8 cellular contexts compared by ENCODE assay signal in genomic region chr3:177196473-177197040, GRCh38. TPM values are rescaled to one million over a fixed set of nuclear protein-coding genes. Genes with fewer than 3 reads are reported as not detected.
DNase-seq lines count a peak whose midpoint lies in the region; ATAC-seq and TF ChIP-seq lines count a peak whose summit lies in the region.

No MANE protein-coding gene starts in this region.

- TF ChIP-seq CTCF in CD14-positive monocyte (IDR thresholded peaks at IDR 0.05) (no peak), brain (conservative IDR thresholded peaks at IDR 0.05) (no peak)

- in situ Hi-C loops in GM23248 (cut with MboI): loop anchor here (10.0 kb wide), 1 partner anchor 158 kb away; no protein-coding TSS in a partner anchor

- peak overlapping the region; percentile 92 to 98 (median 96) for H3K27ac Mint-ChIP-seq in CD14-positive monocyte
- peak overlapping the region; percentile 96 to 100 (median 100) for H3K27ac Mint-ChIP-seq in brain

- H3K9me3 Mint-ChIP-seq in CD14-positive monocyte (peaks cover 0 to 2% (median 0%) of the 10 kb centered on the region in 7 donors), brain (peaks cover 0 to 14% (median 0%) of the 10 kb centered on the region in 5 experiments)

- H3K27ac ChIP-seq in GM23248 (peak overlapping the region; percentile 82), iPS-20b (ENCODE audit: low read length) (peak overlapping the region; percentile 99)

- H3K4me1 Mint-ChIP-seq in CD14-positive monocyte: peaks cover 43% of the 10 kb centered on the region
- H3K4me1 Mint-ChIP-seq in brain: peaks cover 51% of the 10 kb centered on the region

- peak overlapping the region; percentile 93 for H3K9ac ChIP-seq in GM23248
- peak overlapping the region; percentile 100 for H3K9ac ChIP-seq in iPS-20b (ENCODE audit: low read depth, low read length)
- H3K9ac ChIP-seq in skeletal muscle satellite cell (ENCODE audit: low read depth, low read length): peak overlapping the region; percentile 94

- H4K20me1 ChIP-seq in GM23248 (ENCODE audit: insufficient read depth): 0 out of 2 replicates have a peak, but pooled peaks cover 4% of the 10 kb centered on the region

- H3K79me2 ChIP-seq in GM23248 (ENCODE audit: insufficient read depth): peaks cover 51% of the 10 kb centered on the region

- H3K4me3 Mint-ChIP-seq in CD14-positive monocyte: peak overlapping the region; percentile 96 to 97
- H3K4me3 Mint-ChIP-seq in brain: peak overlapping the region; percentile 93 to 100 (median 99)

- H3K9me3 ChIP-seq in GM23248 (ENCODE audit: low read depth): no peaks in the 10 kb centered on the region
- no peaks in the 10 kb centered on the region for H3K9me3 ChIP-seq in iPS-20b (ENCODE audit: insufficient read depth, low read depth, low read length)
- no peaks in the 10 kb centered on the region for H3K9me3 ChIP-seq in skeletal muscle satellite cell (replicated peaks; ENCODE audit: low read length)

- ATAC-seq in GM19455 (IDR thresholded peaks at IDR 0.05; ENCODE audit: unreplicated experiment): no peak

- peak overlapping the region; percentile 81 for H3K4me3 ChIP-seq in GM23248
- H3K4me3 ChIP-seq in iPS-20b (ENCODE audit: low read length): peak overlapping the region; percentile 96
- peak overlapping the region; percentile 90 for H3K4me3 ChIP-seq in skeletal muscle satellite cell (ENCODE audit: low read length)

- H3K36me3 Mint-ChIP-seq in CD14-positive monocyte (peaks cover 0 to 4% of the 10 kb centered on the region in 2 donors), brain (peaks cover 24% of the 10 kb centered on the region)

- no peaks in the 10 kb centered on the region for H3K36me3 ChIP-seq in GM23248 (ENCODE audit: low read depth)
- no peaks in the 10 kb centered on the region for H3K36me3 ChIP-seq in iPS-20b (ENCODE audit: insufficient read depth, low read depth, low read length)
- H3K36me3 ChIP-seq in skeletal muscle satellite cell (ENCODE audit: insufficient read depth, low read length): no peaks in the 10 kb centered on the region

- peaks cover 11% of the 10 kb centered on the region for H3F3A ChIP-seq in GM23248 (ENCODE audit: insufficient read depth)

- no peaks in the 10 kb centered on the region for H3K9me2 ChIP-seq in GM23248 (ENCODE audit: insufficient read depth)

- H3K27me3 ChIP-seq in GM23248 (replicated peaks; ENCODE audit: insufficient read depth) (no peaks in the 10 kb centered on the region), iPS-20b (ENCODE audit: insufficient read depth, low read length) (no peaks in the 10 kb centered on the region), skeletal muscle satellite cell (ENCODE audit: control insufficient read depth, insufficient read depth, low read length) (no peaks in the 10 kb centered on the region)

- H2AFZ ChIP-seq in GM23248: peak overlapping the region; percentile 58

- intact Hi-C loops in CD14-positive monocyte (cut with micrococcal nuclease): loop anchor here (1.0 to 10.0 kb wide), 6 partner anchors 58 to 408 kb away; no protein-coding TSS in a partner anchor

- DNase-seq in CD14-positive monocyte (ENCODE audit: low spot score) (no peak), GM23248 (peak; percentile 63), SK-N-DZ (ENCODE audit: low spot score) (peak; percentile 48), DMS114 treated with DMSO at 0.1 percent for 48 hours (lab: John Stamatoyannopoulos, UW; ENCODE audit: unreplicated experiment) (no peak)

- H3K27me3 Mint-ChIP-seq in CD14-positive monocyte (ENCODE audit: low read depth in 3 of 3) (no peaks in the 10 kb centered on the region), brain (peaks cover 18% of the 10 kb centered on the region)

- whole genome bisulfite sequencing in GM23248 (ENCODE audit: low coverage in 1 of 2, low lambda C conversion rate in 2 of 2, missing lambda C conversion rate in 2 of 2), 2 experiments: 1% methylated on average over 30 to 42 of the region's 42 CpGs

- H3K4me2 ChIP-seq in GM23248 (ENCODE audit: unreplicated experiment) (peak overlapping the region; percentile 99), skeletal muscle satellite cell (ENCODE audit: low read length) (peak overlapping the region; percentile 83)

- H3K4me1 ChIP-seq in GM23248 (ENCODE audit: insufficient read depth) (peaks cover 16% of the 10 kb centered on the region; the same call in 1 of the 2 replicates), iPS-20b (ENCODE audit: insufficient read depth, low read length) (peaks cover 29% of the 10 kb centered on the region), skeletal muscle satellite cell (ENCODE audit: control insufficient read depth, insufficient read depth, low read length) (peaks cover 23% of the 10 kb centered on the region)

RNA-seq across cellular contexts. Expression of gene TBL1XR1, which starts 0.7 kb away (rescaled TPM):
- polyA plus RNA-seq in CD14-positive monocyte (10 to 100 TPM; 10.2 to 20.4 TPM), GM23248 (2016; fragmentation: Nextera tagmentation; extraction: Ambion mirVana) (41.6 and 44.7 TPM in 2 replicates), brain (ENCODE audit: insufficient read depth, low read depth, low replicate concordance) (22.5 TPM)
- total RNA-seq in GM23248 (2014; rRNA removed; shearing (Covaris generic)): 62.3 and 87.2 TPM in 2 replicates
- 79.2 and 91.1 TPM in 2 replicates for polyA plus RNA-seq in SK-N-DZ (2014; cell fraction: cytosol; rRNA removed)
- 121 and 142 TPM in 2 replicates for polyA plus RNA-seq in SK-N-DZ (2014; cell fraction: nucleus; rRNA removed)
- 87.4 and 108 TPM in 2 replicates for total RNA-seq in skeletal muscle satellite cell (2012; rRNA removed)

Comparison
In these comparisons a context has a peak if more than half of its experiments do, and no peak if none do; other contexts are left out.
1. DNase-seq: peak in GM23248 (single experiment) and SK-N-DZ (single experiment); none in CD14-positive monocyte (single experiment) and DMS114 treated with DMSO at 0.1 percent for 48 hours (single experiment).
2. Peak in every context shown above with its lines, with median percentiles within 50 percentile points of each other: H3K4me3 ChIP-seq and H3K9ac ChIP-seq.